In genomic region chr1:53278294-53278693, GRCh38 we compare ENCODE assay signal across 9 cellular contexts. TPM values are rescaled to one million over a fixed set of nuclear protein-coding genes. Genes with fewer than 3 reads are reported as not detected.
DNase-seq lines count a peak whose midpoint lies in the region; FAIRE-seq and TF ChIP-seq lines count a peak whose summit lies in the region.
"Had no signal": no experiment of that assay in that cellular context is flagged by ENCODE, and none has a peak within 500 bp of the region (broad histone marks: within the 10 kb centered on the region; RNA-seq: fewer than 3 reads in every experiment).

No MANE protein-coding gene starts in this region.

- FAIRE-seq in GM12891 (lab: Jason Lieb, UNC) = no peak
- FAIRE-seq in urothelium cell line (lab: Jason Lieb, UNC) = no peak

- DNase-seq in ACHN = peak; percentile 40
- peak; percentile 83 for DNase-seq in GM12891 (ENCODE audit: insufficient read length, low spot score)
- peak; percentile 61 to 80 (median 72) for DNase-seq in Peyer's patch
- DNase-seq in activated T-helper 1 cell treated with Interleukin-2 at 50 U/mL for 16 hours (ENCODE audit: low read depth) = peak; percentile 48
- DNase-seq in fibroblast of villous mesenchyme (ENCODE audit: low read depth) = no peak
- peak; percentile 34 to 92 (median 70) for DNase-seq in posterior cingulate gyrus
- DNase-seq in urothelium cell line (ENCODE audit: low spot score) = peak; percentile 76
- no peak for DNase-seq in GOT3 (lab: John Stamatoyannopoulos, UW)

- in situ Hi-C loops in ACHN (cut with HindIII; ENCODE audit: low pct_ligation_motif_present, low pct_unique_long_range_greater_than_20kb, low sequenced_read_pairs) = no loop called here

- H3K4me1 ChIP-seq in Peyer's patch = no peaks in the 10 kb centered on the region
- H3K4me1 ChIP-seq: HAP-1 had no signal

- TF ChIP-seq CTCF in Peyer's patch (IDR thresholded peaks at IDR 0.05) (peak; percentile 77 to 94 (median 84)), fibroblast of villous mesenchyme (IDR thresholded peaks at IDR 0.05; ENCODE audit: insufficient read depth, low read depth, low read length) (peak; percentile 80)

- no peak overlapping the region for H3K27ac ChIP-seq in Peyer's patch

- intact Hi-C loops in posterior cingulate gyrus (cut with DNase I) = loop anchor here (1.0 kb wide), 1 partner anchor 115 kb away; no protein-coding TSS in a partner anchor

- no peak overlapping the region for H3K4me3 ChIP-seq in Peyer's patch
- H3K4me3 ChIP-seq in fibroblast of villous mesenchyme (ENCODE audit: low read depth, low read length) = no peak overlapping the region
- H3K4me3 ChIP-seq: HAP-1 had no signal

- no peaks in the 10 kb centered on the region for H3K27me3 ChIP-seq in Peyer's patch

- no peaks in the 10 kb centered on the region for H3K9me3 ChIP-seq in Peyer's patch
- H3K9me3 ChIP-seq: HAP-1 had no signal

- H3K36me3 ChIP-seq in Peyer's patch = no peaks in the 10 kb centered on the region

- no peak for TF ChIP-seq POLR2A in GM12891 (IDR thresholded peaks at IDR 0.05; ENCODE audit: low read depth, low read length)
- no peak for TF ChIP-seq POLR2A in Peyer's patch (IDR thresholded peaks at IDR 0.05)

TF ChIP-seq in GM12891, 5 proteins besides CTCF, POLR2A, EP300 and RAD21:
- no peak for TF ChIP-seq PAX5 (IDR thresholded peaks at IDR 0.05; ENCODE audit: insufficient read depth, low read length, severe bottlenecking)
- no peak for TF ChIP-seq SPI1 (IDR thresholded peaks at IDR 0.05; ENCODE audit: low read depth, low read length)
- TF ChIP-seq TAF1 (IDR thresholded peaks at IDR 0.05; ENCODE audit: low read depth, low read length) = no peak
- TF ChIP-seq POU2F2 (IDR thresholded peaks at IDR 0.05; ENCODE audit: low read depth, low read length) = no peak
- TF ChIP-seq POLR2AphosphoS5 (IDR thresholded peaks at IDR 0.05; ENCODE audit: low read depth, low read length) = no peak

RNA-seq across cellular contexts. Expression of gene MAGOH, which starts 40.0 kb away (rescaled TPM):
- polyA plus RNA-seq in GM12891 (2012; ENCODE audit: low read depth, missing spikeins) = 125 TPM
- 10 to 100 TPM; 16.2 to 50.3 (median 20.2) TPM for total RNA-seq in Peyer's patch
- 22.2 and 30.2 TPM in 2 replicates for total RNA-seq in fibroblast of villous mesenchyme

RNA-seq across cellular contexts. Expression of gene LRP8, which starts 49.6 kb away (rescaled TPM):
- 8.8 TPM for polyA plus RNA-seq in GM12891 (2012; ENCODE audit: low read depth, missing spikeins)
- 10 to 100 TPM in 1 of 4 donors, 1 to 10 TPM in 3; 4.5 to 33.8 (median 5.0) TPM for total RNA-seq in Peyer's patch
- 27.6 and 34.8 TPM in 2 replicates for total RNA-seq in fibroblast of villous mesenchyme

RNA-seq across cellular contexts. Expression of gene CZIB, which starts 57.9 kb away (rescaled TPM):
- 33.4 TPM for polyA plus RNA-seq in GM12891 (2012; ENCODE audit: low read depth, missing spikeins)
- total RNA-seq in Peyer's patch = 10 to 100 TPM; 12.1 to 45.3 (median 25.3) TPM
- total RNA-seq in fibroblast of villous mesenchyme = 39.7 and 41.6 TPM in 2 replicates

Comparison
In these comparisons a context has a peak if more than half of its experiments do, and no peak if none do; other contexts are left out.
1. DNase-seq: peak in ACHN (single experiment), GM12891 (single experiment), Peyer's patch (3 of 3), activated T-helper 1 cell treated with Interleukin-2 at 50 U/mL for 16 hours (single experiment), posterior cingulate gyrus (10 of 10) and urothelium cell line (single experiment); none in fibroblast of villous mesenchyme (single experiment) and GOT3 (single experiment).